8 cellular contexts compared by ENCODE assay signal in genomic region chr17:59154721-59155438, GRCh38. TPM values are rescaled to one million over a fixed set of nuclear protein-coding genes. Genes with fewer than 3 reads are reported as not detected.
DNase-seq lines count a peak whose midpoint lies in the region; ATAC-seq and TF ChIP-seq lines count a peak whose summit lies in the region.

A gene with protein sequence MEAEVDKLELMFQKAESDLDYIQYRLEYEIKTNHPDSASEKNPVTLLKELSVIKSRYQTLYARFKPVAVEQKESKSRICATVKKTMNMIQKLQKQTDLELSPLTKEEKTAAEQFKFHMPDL (minus strand): TSS chr17:59155186. CDS start chr17:59155163, 23 bp downstream.

- H3K4me3 Mint-ChIP-seq in activated CD8-positive, alpha-beta T cell treated with anti-CD3 and anti-CD28 coated beads for 36 hours = no peak within 1 kb of the TSS

- H3K27me3 Mint-ChIP-seq in activated CD8-positive, alpha-beta T cell treated with anti-CD3 and anti-CD28 coated beads for 36 hours = no peaks in the 10 kb centered on the region

- intact Hi-C loops in activated CD8-positive, alpha-beta T cell treated with anti-CD3 and anti-CD28 coated beads for 36 hours (cut with micrococcal nuclease) = loop anchor here (5.0 kb wide), 1 partner anchor 48 kb away; the partner anchor contains the start of gene TRIM37

- H3K9me3 Mint-ChIP-seq in activated CD8-positive, alpha-beta T cell treated with anti-CD3 and anti-CD28 coated beads for 36 hours = no peaks in the 10 kb centered on the region

- ATAC-seq in HG03442 (IDR thresholded peaks at IDR 0.05; ENCODE audit: unreplicated experiment) = peak; percentile 79
- ATAC-seq in activated CD8-positive, alpha-beta T cell treated with anti-CD3 and anti-CD28 coated beads for 36 hours = peak; percentile 83

- H3K4me1 Mint-ChIP-seq in activated CD8-positive, alpha-beta T cell treated with anti-CD3 and anti-CD28 coated beads for 36 hours (ENCODE audit: low read depth) = peaks cover 33% of the 10 kb centered on the region

- no peak for DNase-seq in AG10803 (ENCODE audit: low read depth)
- peak; percentile 4 for DNase-seq in GM19240 (ENCODE audit: insufficient read length, low spot score)
- peak; percentile 100 for DNase-seq in NCI-H526 (lab: John Stamatoyannopoulos, UW)
- DNase-seq in activated CD8-positive, alpha-beta T cell treated with anti-CD3 and anti-CD28 coated beads for 36 hours = peak; percentile 98
- DNase-seq in effector CD8-positive, alpha-beta T cell (lab: John Stamatoyannopoulos, UW) = peak; percentile 96
- DNase-seq in midbrain (lab: John Stamatoyannopoulos, UW) = peak; percentile 95
- DNase-seq in stimulated activated CD8-positive, alpha-beta memory T cell treated with anti-CD3 and anti-CD28 coated beads, Interleukin-2, amount 100 ng/mL, for 1 hour (ENCODE audit: low read depth in 2 of 2) = peak; percentile 93

- H3K36me3 Mint-ChIP-seq in activated CD8-positive, alpha-beta T cell treated with anti-CD3 and anti-CD28 coated beads for 36 hours (ENCODE audit: low read depth) = peaks cover 6% of the 10 kb centered on the region

- no peak for TF ChIP-seq CTCF in AG10803 (conservative IDR thresholded peaks at IDR 0.05; ENCODE audit: low read length)
- no peak for TF ChIP-seq CTCF in activated CD8-positive, alpha-beta T cell treated with anti-CD3 and anti-CD28 coated beads for 36 hours (IDR thresholded peaks at IDR 0.05)

- no peak within 1 kb of the TSS for H3K27ac Mint-ChIP-seq in activated CD8-positive, alpha-beta T cell treated with anti-CD3 and anti-CD28 coated beads for 36 hours

- H3K4me3 ChIP-seq in AG10803 (ENCODE audit: low read length) = peak within 1 kb of the TSS; percentile 75

- CTCF ChIA-PET in activated CD8-positive, alpha-beta T cell treated with anti-CD3 and anti-CD28 coated beads for 36 hours (lab: Charles Lee) = interaction anchor here (0.6 to 1.6 kb wide), 5 partner anchors 10 to 1247 kb away, joined by 3 to 4 read pairs (median 3); partner anchors contain the start of gene TRIM37

- POLR2A ChIA-PET in activated CD8-positive, alpha-beta T cell treated with anti-CD3 and anti-CD28 coated beads for 36 hours (lab: Charles Lee) = interaction anchor here (0.6 to 2.8 kb wide), 7 partner anchors 11 to 523 kb away, joined by 3 to 17 read pairs (median 3); partner anchors contain the start of gene TRIM37

RNA-seq across cellular contexts. Expression of the gene that starts here (rescaled TPM):
- total RNA-seq in activated CD8-positive, alpha-beta T cell treated with anti-CD3 and anti-CD28 coated beads for 36 hours = 10 to 100 TPM; 59.1 to 68.4 TPM
